10 cellular contexts compared by ENCODE assay signal in the genomic region with DNA sequence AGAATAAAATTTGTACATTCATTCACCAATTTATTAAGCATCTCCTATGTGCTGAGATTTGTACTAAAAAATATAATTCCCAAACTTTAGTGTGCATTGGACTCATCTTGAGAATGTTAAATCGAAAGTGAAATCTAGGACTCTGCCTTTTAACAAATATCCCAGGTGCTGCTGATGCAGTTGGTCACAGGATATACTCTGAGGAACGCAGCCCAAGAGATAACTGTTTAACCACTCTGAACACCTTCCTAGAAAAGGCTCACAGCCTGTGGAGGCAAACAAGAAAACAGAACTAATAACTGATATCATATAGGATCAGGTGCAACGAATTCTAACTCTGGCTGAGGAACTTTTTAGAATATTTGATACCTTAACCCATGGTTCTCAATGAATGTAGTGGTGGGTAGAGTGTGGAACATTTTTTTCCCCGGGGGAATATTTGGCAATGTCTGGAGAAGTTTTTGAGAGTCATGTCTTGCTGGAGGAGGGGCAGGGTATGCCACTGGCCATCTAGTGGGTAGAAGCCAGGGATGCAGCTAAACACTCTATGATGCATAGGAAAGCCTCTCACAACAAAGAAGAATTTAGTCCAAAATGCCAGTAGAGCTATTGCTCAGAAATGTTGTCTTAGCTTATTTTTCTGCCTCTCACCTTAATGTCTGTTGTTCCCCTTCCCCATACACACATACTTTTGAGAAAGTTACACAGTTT.
DNase-seq lines count a peak whose midpoint lies in the region; ATAC-seq, FAIRE-seq and TF ChIP-seq lines count a peak whose summit lies in the region.
"Had no signal": no experiment of that assay in that cellular context is flagged by ENCODE, and none has a peak within 500 bp of the region (broad histone marks: within the 10 kb centered on the region; RNA-seq: fewer than 3 reads in every experiment).

No MANE protein-coding gene starts in this region.

- H3K36me3 Mint-ChIP-seq in activated T-helper 1 cell treated with anti-CD3 and anti-CD28 coated beads, Interleukin-12 subunit alpha, Interleukin-12 subunit beta, Interleukin-2, Interleukin-4 antibody, amounts not matched to agents 30 ng/mL and 10 ng/mL and 1 ng/mL, durations not matched to agents 14 hours and 24 hours and 36 hours (ENCODE audit: low read depth): peaks cover 6% of the 10 kb centered on the region
- no peaks in the 10 kb centered on the region for H3K36me3 Mint-ChIP-seq in glutamatergic neuron (ENCODE audit: unreplicated experiment)

- H3K27me3 Mint-ChIP-seq in activated T-helper 1 cell treated with anti-CD3 and anti-CD28 coated beads, Interleukin-12 subunit alpha, Interleukin-12 subunit beta, Interleukin-2, Interleukin-4 antibody, amounts not matched to agents 30 ng/mL and 10 ng/mL and 1 ng/mL, durations not matched to agents 14 hours and 24 hours and 36 hours (ENCODE audit: insufficient read depth): no peaks in the 10 kb centered on the region
- no peaks in the 10 kb centered on the region for H3K27me3 Mint-ChIP-seq in glutamatergic neuron (ENCODE audit: unreplicated experiment)

- H3K36me3 ChIP-seq in GM06990 (ENCODE audit: control insufficient read depth, insufficient read depth, low read length) (no peaks in the 10 kb centered on the region), HepG2 (replicated peaks in 1 of 2; ENCODE audit: control insufficient read depth in 1 of 2, insufficient read depth in 2 of 2, low read length in 2 of 2) (peaks cover 15 to 51% of the 10 kb centered on the region in 2 experiments)

- intact Hi-C loops in activated T-helper 1 cell treated with anti-CD3 and anti-CD28 coated beads, Interleukin-12 subunit alpha, Interleukin-12 subunit beta, Interleukin-2, Interleukin-4 antibody, amounts not matched to agents 30 ng/mL and 10 ng/mL and 1 ng/mL, durations not matched to agents 14 hours and 24 hours and 36 hours (cut with micrococcal nuclease): no loop called here
- intact Hi-C loops in HepG2 (cut with micrococcal nuclease; ENCODE audit: unreplicated experiment): no loop called here

- no peak overlapping the region for H3K27ac ChIP-seq in HepG2 (ENCODE audit: extremely low read length, insufficient read depth, low read length)
- H3K27ac ChIP-seq: testis had no signal

- peaks cover 35% of the 10 kb centered on the region for H4K20me1 ChIP-seq in HepG2 (ENCODE audit: insufficient read depth, low read length)

- H3K9ac ChIP-seq in HepG2 (ENCODE audit: insufficient read depth, low read depth, low read length): no peak overlapping the region

- ATAC-seq in HG03520 (IDR thresholded peaks at IDR 0.05; ENCODE audit: unreplicated experiment) (peak; percentile 48), HepG2 (peak; percentile 66)

- DNase-seq in GM06990 (ENCODE audit: extremely low read depth, insufficient read length) (no peak), HepG2 (ENCODE audit: low spot score) (no peak), glutamatergic neuron (no peak), EL (no peak), HUDEP-2 (lab: John Stamatoyannopoulos, UW; ENCODE audit: unreplicated experiment in 76 of 76) (no peak)
- no peak for DNase-seq in activated T-helper 1 cell treated with anti-CD3 and anti-CD28 coated beads, Interleukin-12 subunit alpha, Interleukin-12 subunit beta, Interleukin-2, Interleukin-4 antibody, amounts not matched to agents 30 ng/mL and 10 ng/mL and 1 ng/mL, durations not matched to agents 14 hours and 24 hours and 36 hours (ENCODE audit: low spot score)
- DNase-seq in activated CD4-positive, CD25-positive, alpha-beta regulatory T cell (lab: John Stamatoyannopoulos, UW): no peak
- DNase-seq: effector memory CD4-positive, alpha-beta T cell; testis had no signal

- no peak for TF ChIP-seq POLR2A in HepG2 (IDR thresholded peaks at IDR 0.05; ENCODE audit: insufficient read depth in 1 of 2, low read depth in 2 of 2, low read length in 2 of 2)

- H3K4me1 ChIP-seq in HepG2 (ENCODE audit: insufficient read depth, low read length): no peaks in the 10 kb centered on the region
- H3K4me1 ChIP-seq: testis had no signal

- TF ChIP-seq CTCF in GM06990 (IDR thresholded peaks at IDR 0.05; ENCODE audit: insufficient read depth, low read length, poor library complexity, severe bottlenecking) (peak; percentile 30), HepG2 (CRISPR knock-in tag; IDR thresholded peaks at IDR 0.05) (no peak), glutamatergic neuron (IDR thresholded peaks at IDR 0.05; ENCODE audit: partially characterized antibody, unreplicated experiment) (no peak)

- no TSS peak for BruUV-seq in HepG2 (replicated peaks; lab: Mats Ljungman, UMichigan)

- H3K9me3 ChIP-seq in HepG2 (ENCODE audit: low read length): no peaks in the 10 kb centered on the region
- H3K9me3 ChIP-seq: testis had no signal

- FAIRE-seq in HepG2 (lab: Jason Lieb, UNC): no peak

- TF ChIP-seq RAD21 in HepG2 (CRISPR knock-in tag; IDR thresholded peaks at IDR 0.05): no peak

- POLR2A ChIA-PET in HepG2 (lab: Yijun Ruan, JAX): no interaction called here

- H3K79me2 ChIP-seq in HepG2 (ENCODE audit: insufficient read depth, low read length): peaks cover 69% of the 10 kb centered on the region

- H3K4me3 ChIP-seq in GM06990 (replicated peaks; ENCODE audit: low read depth, low read length) (no peak overlapping the region), HepG2 (replicated peaks in 1 of 3; ENCODE audit: insufficient read depth in 1 of 3, low read depth in 2 of 3, low read length in 3 of 3) (no peak overlapping the region)
- H3K4me3 ChIP-seq: testis had no signal

- H3K4me1 Mint-ChIP-seq in activated T-helper 1 cell treated with anti-CD3 and anti-CD28 coated beads, Interleukin-12 subunit alpha, Interleukin-12 subunit beta, Interleukin-2, Interleukin-4 antibody, amounts not matched to agents 30 ng/mL and 10 ng/mL and 1 ng/mL, durations not matched to agents 14 hours and 24 hours and 36 hours (ENCODE audit: low read depth): peaks cover 31% of the 10 kb centered on the region
- H3K4me1 Mint-ChIP-seq in glutamatergic neuron (ENCODE audit: low read depth, unreplicated experiment): no peaks in the 10 kb centered on the region

- peaks cover 4% of the 10 kb centered on the region for H3K9me3 Mint-ChIP-seq in activated T-helper 1 cell treated with anti-CD3 and anti-CD28 coated beads, Interleukin-12 subunit alpha, Interleukin-12 subunit beta, Interleukin-2, Interleukin-4 antibody, amounts not matched to agents 30 ng/mL and 10 ng/mL and 1 ng/mL, durations not matched to agents 14 hours and 24 hours and 36 hours
- H3K9me3 Mint-ChIP-seq in glutamatergic neuron (ENCODE audit: unreplicated experiment): no peaks in the 10 kb centered on the region

- H3K4me2 ChIP-seq in HepG2 (ENCODE audit: low read depth, low read length): no peak overlapping the region

- CTCF ChIA-PET in HepG2 (lab: Yijun Ruan, JAX; ENCODE audit: low intra/inter-chr PET ratio, low total read pairs): interaction anchor here (1.0 kb wide), 1 partner anchor 345 kb away, joined by 3 read pairs; no protein-coding TSS in a partner anchor

- TF ChIP-seq EP300 in HepG2 (IDR thresholded peaks at IDR 0.05; ENCODE audit: low read depth in 2 of 2, low read length in 2 of 2) (no peak), HepG2 (CRISPR knock-in tag; IDR thresholded peaks at IDR 0.05; ENCODE audit: borderline replicate concordance) (no peak)

- no peak overlapping the region for H2AFZ ChIP-seq in HepG2 (ENCODE audit: low read length)

- 93% methylated on average over 4 of the region's 4 CpGs for WGBS in HepG2 (ENCODE audit: low lambda C conversion rate)

- peak overlapping the region; percentile 25 for H3K27ac Mint-ChIP-seq in activated T-helper 1 cell treated with anti-CD3 and anti-CD28 coated beads, Interleukin-12 subunit alpha, Interleukin-12 subunit beta, Interleukin-2, Interleukin-4 antibody, amounts not matched to agents 30 ng/mL and 10 ng/mL and 1 ng/mL, durations not matched to agents 14 hours and 24 hours and 36 hours
- H3K27ac Mint-ChIP-seq in glutamatergic neuron (ENCODE audit: unreplicated experiment): no peak overlapping the region

- in situ Hi-C loops in HepG2 (cut with HindIII; ENCODE audit: extremely low pct_ligation_motif_present, low pct_unique_long_range_greater_than_20kb): no loop called here

- peak overlapping the region; percentile 48 for H3K4me3 Mint-ChIP-seq in activated T-helper 1 cell treated with anti-CD3 and anti-CD28 coated beads, Interleukin-12 subunit alpha, Interleukin-12 subunit beta, Interleukin-2, Interleukin-4 antibody, amounts not matched to agents 30 ng/mL and 10 ng/mL and 1 ng/mL, durations not matched to agents 14 hours and 24 hours and 36 hours
- no peak overlapping the region for H3K4me3 Mint-ChIP-seq in glutamatergic neuron (ENCODE audit: unreplicated experiment)

- H3K27me3 ChIP-seq in GM06990 (replicated peaks; ENCODE audit: control insufficient read depth, insufficient read depth, low read length): no peaks in the 10 kb centered on the region
- H3K27me3 ChIP-seq in HepG2 (ENCODE audit: control insufficient read depth in 1 of 2, insufficient read depth in 2 of 2, low read length in 2 of 2): no peaks in the 10 kb centered on the region
- H3K27me3 ChIP-seq: testis had no signal

TF ChIP-seq in HepG2, 621 proteins besides CTCF, POLR2A, EP300 and RAD21:
- no peak for TF ChIP-seq IKZF4 (CRISPR knock-in tag; IDR thresholded peaks at IDR 0.05; ENCODE audit: borderline replicate concordance, low read depth, not compliant biosample characterization)
- TF ChIP-seq RBM22 (optimal IDR thresholded peaks at IDR 0.05; ENCODE audit: low read length): peak; percentile 74
- no peak for TF ChIP-seq ZNF225 (CRISPR knock-in tag; IDR thresholded peaks at IDR 0.05)
- TF ChIP-seq ATF3 (CRISPR knock-in tag; IDR thresholded peaks at IDR 0.05): no peak
